Comparison of ENCODE assay signal across 10 cellular contexts in the genomic region with DNA sequence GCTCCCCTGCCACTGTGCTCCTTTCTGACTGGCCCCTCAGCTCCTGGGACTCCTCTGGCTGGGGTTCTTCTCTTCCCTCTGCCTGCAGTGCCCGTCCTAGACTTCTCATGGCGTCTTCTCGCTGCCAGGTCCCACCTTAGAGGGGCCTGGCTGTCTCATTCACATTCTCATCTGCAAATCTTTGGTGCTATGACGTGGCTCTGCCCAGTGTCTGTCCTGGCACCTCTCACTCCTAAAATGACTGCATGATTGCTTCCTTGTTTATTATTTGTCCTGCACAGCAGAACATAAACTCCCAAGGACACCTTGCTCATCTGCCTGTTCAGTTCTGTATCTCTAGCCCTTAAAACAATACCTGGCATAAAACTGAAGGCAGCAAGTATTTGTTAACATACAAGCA.
"Had no signal": no experiment of that assay in that cellular context is flagged by ENCODE, and none has a peak within 500 bp of the region (broad histone marks: within the 10 kb centered on the region; RNA-seq: fewer than 3 reads in every experiment).

No MANE protein-coding gene starts in this region.

- ATAC-seq: GM23338, HCT116, K562 had no signal

- H3K4me1 ChIP-seq: HAP-1 had no signal

- H3K4me2 ChIP-seq: GM23338 had no signal

- H2AFZ ChIP-seq: GM23338 had no signal

- H3K4me3 ChIP-seq: GM23338, HAP-1, K562 had no signal

- DNase-seq: HFFc6, IMR-90, KG1 had no signal

- H3K36me3 ChIP-seq: HAP-1 had no signal

- FAIRE-seq: H1, H54, K562 had no signal

- H3K27ac ChIP-seq: HL-60 had no signal

- H3K9me3 ChIP-seq: HAP-1 had no signal
